10 cellular contexts compared by ENCODE assay signal in genomic region chr10:60207894-60208293, GRCh38.
DNase-seq lines count a peak whose midpoint lies in the region; ATAC-seq and TF ChIP-seq lines count a peak whose summit lies in the region.
"Had no signal": no experiment of that assay in that cellular context is flagged by ENCODE, and none has a peak within 500 bp of the region (broad histone marks: within the 10 kb centered on the region; RNA-seq: fewer than 3 reads in every experiment).

No MANE protein-coding gene starts in this region.

- in situ Hi-C loops in G401 (cut with HindIII; ENCODE audit: low sequenced_read_pairs), result no loop called here

- WGBS in neuronal stem cell (ENCODE audit: extremely low coverage in 2 of 2, insufficient read length in 2 of 2, insufficient replicate concordance in 1 of 2), 2 donors, result no CpG with 5 or more reads among the region's 5 CpGs

- H3K4me3 ChIP-seq in SU-DHL-6 (ENCODE audit: insufficient read depth, low read length, poor library complexity, severe bottlenecking) (no peak overlapping the region), neuronal stem cell (ENCODE audit: low read length in 2 of 2) (no peak overlapping the region)

- H3K4me2 ChIP-seq in SU-DHL-6 (ENCODE audit: low read depth, low read length, poor library complexity, severe bottlenecking) (no peak overlapping the region), neuronal stem cell (ENCODE audit: insufficient read depth, low read length, poor library complexity, severe bottlenecking) (no peak overlapping the region)

- no peaks in the 10 kb centered on the region for H4K20me1 ChIP-seq in SU-DHL-6 (ENCODE audit: low read depth, low read length)

- TF ChIP-seq CTCF in SU-DHL-6 (IDR thresholded peaks at IDR 0.05; ENCODE audit: insufficient read depth, low read length, poor library complexity, severe bottlenecking), result no peak

- H3K18ac ChIP-seq in neuronal stem cell (ENCODE audit: low read length), result peak overlapping the region; percentile 61

- no peak overlapping the region for H4K8ac ChIP-seq in neuronal stem cell (ENCODE audit: low read depth, low read length)

- no peaks in the 10 kb centered on the region for H3K9me3 ChIP-seq in SU-DHL-6 (ENCODE audit: insufficient read depth, low read length)
- H3K9me3 ChIP-seq in neuronal stem cell (replicated peaks in 1 of 2; ENCODE audit: control insufficient read depth in 2 of 2, insufficient read depth in 1 of 2, low read depth in 1 of 2, low read length in 2 of 2), result no peaks in the 10 kb centered on the region
- H3K9me3 ChIP-seq: BE2C had no signal

- no peaks in the 10 kb centered on the region for H3K79me1 ChIP-seq in neuronal stem cell (ENCODE audit: low read depth, low read length)

- peaks cover 13% of the 10 kb centered on the region; the same call in 1 of the 2 replicates for H3K79me2 ChIP-seq in SU-DHL-6 (ENCODE audit: insufficient read depth, low read length)

- peaks cover 32% of the 10 kb centered on the region for H3F3A ChIP-seq in SU-DHL-6 (ENCODE audit: insufficient read depth)

- H3K4me1 ChIP-seq in neuronal stem cell (ENCODE audit: control insufficient read depth in 2 of 2, insufficient read depth in 1 of 2, low read depth in 1 of 2, low read length in 2 of 2), result no peaks in the 10 kb centered on the region
- H3K4me1 ChIP-seq: BE2C had no signal

- no peak overlapping the region for H2BK5ac ChIP-seq in neuronal stem cell (ENCODE audit: low read length)

- no peak overlapping the region for H3K23ac ChIP-seq in neuronal stem cell (ENCODE audit: low read depth, low read length, poor library complexity)

- H3K9ac ChIP-seq in SU-DHL-6 (ENCODE audit: low read length) (no peak overlapping the region), neuronal stem cell (ENCODE audit: low read depth, low read length, poor library complexity) (no peak overlapping the region)

- no peak for ATAC-seq in sciatic nerve

- H2BK12ac ChIP-seq in neuronal stem cell (ENCODE audit: low read length), result no peak overlapping the region

- no peaks in the 10 kb centered on the region for H3K9me2 ChIP-seq in SU-DHL-6 (replicated peaks; ENCODE audit: insufficient read depth, low read length)

- no peak overlapping the region for H2AFZ ChIP-seq in SU-DHL-6 (ENCODE audit: low read depth, low read length, severe bottlenecking)
- no peak overlapping the region for H2AFZ ChIP-seq in neuronal stem cell (ENCODE audit: low read length)

- no peak overlapping the region for H4K91ac ChIP-seq in neuronal stem cell (ENCODE audit: low read depth, low read length, poor library complexity)

- no peak overlapping the region for H3K4ac ChIP-seq in neuronal stem cell (ENCODE audit: low read length)

- H3K36me3 ChIP-seq in SU-DHL-6 (ENCODE audit: low read length) (no peaks in the 10 kb centered on the region; the same call in 1 of the 2 replicates), neuronal stem cell (replicated peaks in 1 of 2; ENCODE audit: control insufficient read depth in 2 of 2, insufficient read depth in 2 of 2, low read length in 2 of 2) (no peaks in the 10 kb centered on the region)
- H3K36me3 ChIP-seq: BE2C had no signal

- no peak overlapping the region for H3K14ac ChIP-seq in neuronal stem cell (ENCODE audit: low read length)

- no peak overlapping the region for H2BK120ac ChIP-seq in neuronal stem cell (ENCODE audit: low read depth, low read length)

- peak; percentile 81 for DNase-seq in G401 (ENCODE audit: low spot score)
- DNase-seq in neuronal stem cell (ENCODE audit: low spot score), result no peak
- DNase-seq in NCI-H2081 (lab: John Stamatoyannopoulos, UW), result no peak
- DNase-seq in MV-4-11 (lab: John Stamatoyannopoulos, UW), result no peak
- no peak for DNase-seq in sciatic nerve (ENCODE audit: low spot score)
- DNase-seq: BE2C; CD8-positive, alpha-beta memory T cell; DND-41; HCEC 1CT had no signal

- H2AK5ac ChIP-seq in neuronal stem cell (ENCODE audit: low read depth, low read length), result peak overlapping the region; percentile 25

- intact Hi-C loops in sciatic nerve (cut with DNase I), result no loop called here

- H3K27me3 ChIP-seq in SU-DHL-6 (ENCODE audit: low read length) (no peaks in the 10 kb centered on the region), neuronal stem cell (ENCODE audit: control insufficient read depth in 3 of 3, insufficient read depth in 3 of 3, low read depth in 1 of 3, low read length in 3 of 3) (no peaks in the 10 kb centered on the region)
- H3K27me3 ChIP-seq: BE2C had no signal

- H2BK15ac ChIP-seq in neuronal stem cell (ENCODE audit: low read length), result no peak overlapping the region

- H3K27ac ChIP-seq in SU-DHL-6 (ENCODE audit: low read depth, low read length) (peak overlapping the region; percentile 94; the same call in 1 of the 2 replicates), neuronal stem cell (replicated peaks; ENCODE audit: low read length) (no peak overlapping the region)
